In genomic region chr9:133194597-133194996, GRCh38 we compare ENCODE assay signal across 39 cellular contexts. TPM values are rescaled to one million over a fixed set of nuclear protein-coding genes. Genes with fewer than 3 reads are reported as not detected.
"Had no signal": no experiment of that assay in that cellular context is flagged by ENCODE, and none has a peak within 500 bp of the region (broad histone marks: within the 10 kb centered on the region; RNA-seq: fewer than 3 reads in every experiment).

No MANE protein-coding gene starts in this region.

- H3K27ac ChIP-seq: adrenal gland, ascending aorta, body of pancreas, brain microvascular endothelial cell, breast epithelium, cardiac muscle cell had no signal

- ATAC-seq: activated naive CD4-positive, alpha-beta T cell treated with anti-CD3 and anti-CD28 coated beads, Interleukin-2, amount 50 U/mL, for 72 hours; activated naive CD8-positive, alpha-beta T cell treated with anti-CD3 and anti-CD28 coated beads, Interleukin-2, amount 50 U/mL, for 24 hours; activated T-cell treated with anti-CD3 and anti-CD28 coated beads, Interleukin-2, amount 50 U/mL, for 4 hours; activated T-cell treated with anti-CD3 and anti-CD28 coated beads, Interleukin-2, amount 50 U/mL, for 72 hours; activated T-helper 17 cell treated with anti-CD3 and anti-CD28 coated beads, Interleukin-2, amount 50 U/mL, for 72 hours; body of pancreas had no signal

- FAIRE-seq: astrocyte, bronchial epithelial cell had no signal

- H3K4me1 ChIP-seq: adrenal gland, ascending aorta, body of pancreas, breast epithelium had no signal

- H3K4me3 ChIP-seq: adrenal gland, ascending aorta, body of pancreas, breast epithelium, cardiac muscle cell had no signal

- H3K27me3 ChIP-seq: ascending aorta, body of pancreas, breast epithelium had no signal

- DNase-seq: activated effector memory CD4-positive, alpha-beta T cell treated with anti-CD3 and anti-CD28 coated beads, Interleukin-2, amount 50 U/mL, for 16 hours; activated effector memory CD4-positive, alpha-beta T cell treated with Interleukin-2 at 50 U/mL for 16 hours; activated gamma-delta T cell; activated gamma-delta T cell treated with Interleukin-2 at 50 U/mL for 16 hours; activated naive CD4-positive, alpha-beta T cell; activated naive CD4-positive, alpha-beta T cell treated with anti-CD3 and anti-CD28 coated beads for 36 hours; activated naive CD4-positive, alpha-beta T cell treated with anti-CD3 and anti-CD28 coated beads, Interleukin-2, amount 10 ng/mL, durations not matched to agents 7 days and 5 days; activated naive CD4-positive, alpha-beta T cell treated with anti-CD3 and anti-CD28 coated beads, Interleukin-2, amount 50 U/mL, for 16 hours; activated naive CD4-positive, alpha-beta T cell treated with Interleukin-2 at 50 U/mL for 16 hours; activated naive CD8-positive, alpha-beta T cell treated with anti-CD3 and anti-CD28 coated beads for 36 hours; activated naive CD8-positive, alpha-beta T cell treated with anti-CD3 and anti-CD28 coated beads, Interleukin-2, amount 10 ng/mL, durations not matched to agents 7 days and 5 days; activated naive CD8-positive, alpha-beta T cell treated with anti-CD3 and anti-CD28 coated beads, Interleukin-2, amount 50 U/mL, for 24 hours; activated T-cell treated with anti-CD3 and anti-CD28 coated beads, Interleukin-2, amount 50 U/mL, for 24 hours; activated T-cell treated with anti-CD3 and anti-CD28 coated beads, Interleukin-2, amount 50 U/mL, for 4 hours; activated T-cell treated with anti-CD3 and anti-CD28 coated beads, Interleukin-2, amount 50 U/mL, for 48 hours; activated T-cell treated with anti-CD3 and anti-CD28 coated beads, Interleukin-2, amount 50 U/mL, for 72 hours; amniotic stem cell; amygdala; anterior cingulate cortex; aorta; body of pancreas; brain microvascular endothelial cell; caudate nucleus; central memory CD4-positive, alpha-beta T cell; cerebellar nuclear complex had no signal

- H3K36me3 ChIP-seq: adrenal gland, ascending aorta, brain microvascular endothelial cell, breast epithelium, cardiac muscle cell had no signal

- H3K9me3 ChIP-seq: adrenal gland, body of pancreas, breast epithelium had no signal

RNA-seq across cellular contexts. Expression of gene OBP2B, which starts 14.5 kb away (rescaled TPM):
- total RNA-seq: activated naive CD4-positive, alpha-beta T cell treated with anti-CD3 and anti-CD28 coated beads for 36 hours; activated naive CD4-positive, alpha-beta T cell treated with anti-CD3 and anti-CD28 coated beads, Interleukin-2, amount 50 U/mL, for 72 hours; activated naive CD8-positive, alpha-beta T cell treated with anti-CD3 and anti-CD28 coated beads for 36 hours; activated naive CD8-positive, alpha-beta T cell treated with anti-CD3 and anti-CD28 coated beads, Interleukin-2, amount 10 ng/mL, durations not matched to agents 7 days and 5 days; activated T-cell treated with anti-CD3 and anti-CD28 coated beads, Interleukin-2, amount 50 U/mL, for 4 hours; activated T-cell treated with anti-CD3 and anti-CD28 coated beads, Interleukin-2, amount 50 U/mL, for 72 hours; activated T-helper 1 cell treated with anti-CD3 and anti-CD28 coated beads, Interleukin-12 subunit alpha, Interleukin-12 subunit beta, Interleukin-2, Interleukin-4 antibody, amounts not matched to agents 30 ng/mL and 10 ng/mL and 1 ng/mL, durations not matched to agents 14 hours and 24 hours and 36 hours; activated T-helper 17 cell treated with anti-CD3 and anti-CD28 coated beads, Interleukin-2, amount 50 U/mL, for 72 hours; activated T-helper 2 cell treated with anti-CD3 and anti-CD28 coated beads, Interferon-gamma antibody, Interleukin-2, Interleukin-4, amounts not matched to agents 10 μg/mL and 5 μg/mL and 100 μg/mL, durations not matched to agents 14 hours and 24 hours and 36 hours; aorta; ascending aorta; astrocyte; body of pancreas; bronchial epithelial cell; cardiac muscle cell; cardiac septum; cerebellum; chondrocyte had no signal
- polyA plus RNA-seq: adipose tissue, adrenal gland, aorta had no signal
